Comparison of ENCODE assay signal across 36 cellular contexts in genomic region chr19:51837145-51837544, GRCh38. TPM values are rescaled to one million over a fixed set of nuclear protein-coding genes. Genes with fewer than 3 reads are reported as not detected.
"Had no signal": no experiment of that assay in that cellular context is flagged by ENCODE, and none has a peak within 500 bp of the region (broad histone marks: within the 10 kb centered on the region; RNA-seq: fewer than 3 reads in every experiment).

No MANE protein-coding gene starts in this region.

- FAIRE-seq: astrocyte, bronchial epithelial cell had no signal

- H3K27ac ChIP-seq: adrenal gland, ascending aorta, body of pancreas, brain microvascular endothelial cell, breast epithelium, cardiac muscle cell had no signal

- ATAC-seq: activated naive CD4-positive, alpha-beta T cell treated with anti-CD3 and anti-CD28 coated beads, Interleukin-2, amount 50 U/mL, for 72 hours; activated naive CD8-positive, alpha-beta T cell treated with anti-CD3 and anti-CD28 coated beads, Interleukin-2, amount 50 U/mL, for 24 hours; activated T-cell treated with anti-CD3 and anti-CD28 coated beads, Interleukin-2, amount 50 U/mL, for 4 hours; activated T-cell treated with anti-CD3 and anti-CD28 coated beads, Interleukin-2, amount 50 U/mL, for 72 hours; activated T-helper 17 cell treated with anti-CD3 and anti-CD28 coated beads, Interleukin-2, amount 50 U/mL, for 72 hours; body of pancreas had no signal

- H3K36me3 ChIP-seq: adrenal gland, ascending aorta, brain microvascular endothelial cell, breast epithelium, cardiac muscle cell had no signal

- H3K27me3 ChIP-seq: adrenal gland, ascending aorta, body of pancreas, brain microvascular endothelial cell, breast epithelium, cardiac muscle cell had no signal

- H3K9me3 ChIP-seq: adrenal gland had no signal

- H3K4me1 ChIP-seq: adrenal gland, ascending aorta, body of pancreas, breast epithelium had no signal

- H3K4me3 ChIP-seq: adrenal gland, ascending aorta, body of pancreas, breast epithelium, cardiac muscle cell had no signal

- DNase-seq: activated effector memory CD4-positive, alpha-beta T cell treated with anti-CD3 and anti-CD28 coated beads, Interleukin-2, amount 50 U/mL, for 16 hours; activated effector memory CD4-positive, alpha-beta T cell treated with Interleukin-2 at 50 U/mL for 16 hours; activated gamma-delta T cell; activated gamma-delta T cell treated with Interleukin-2 at 50 U/mL for 16 hours; activated naive CD4-positive, alpha-beta T cell; activated naive CD4-positive, alpha-beta T cell treated with anti-CD3 and anti-CD28 coated beads for 36 hours; activated naive CD4-positive, alpha-beta T cell treated with anti-CD3 and anti-CD28 coated beads, Interleukin-2, amount 10 ng/mL, durations not matched to agents 7 days and 5 days; activated naive CD4-positive, alpha-beta T cell treated with anti-CD3 and anti-CD28 coated beads, Interleukin-2, amount 50 U/mL, for 16 hours; activated naive CD4-positive, alpha-beta T cell treated with Interleukin-2 at 50 U/mL for 16 hours; activated naive CD8-positive, alpha-beta T cell treated with anti-CD3 and anti-CD28 coated beads for 36 hours; activated naive CD8-positive, alpha-beta T cell treated with anti-CD3 and anti-CD28 coated beads, Interleukin-2, amount 10 ng/mL, durations not matched to agents 7 days and 5 days; activated naive CD8-positive, alpha-beta T cell treated with anti-CD3 and anti-CD28 coated beads, Interleukin-2, amount 50 U/mL, for 24 hours; activated T-cell treated with anti-CD3 and anti-CD28 coated beads, Interleukin-2, amount 50 U/mL, for 1 hour; activated T-cell treated with anti-CD3 and anti-CD28 coated beads, Interleukin-2, amount 50 U/mL, for 24 hours; activated T-cell treated with anti-CD3 and anti-CD28 coated beads, Interleukin-2, amount 50 U/mL, for 4 hours; activated T-cell treated with anti-CD3 and anti-CD28 coated beads, Interleukin-2, amount 50 U/mL, for 48 hours; activated T-cell treated with anti-CD3 and anti-CD28 coated beads, Interleukin-2, amount 50 U/mL, for 72 hours; adrenal gland; amygdala; anterior cingulate cortex; aorta; body of pancreas; brain microvascular endothelial cell; caudate nucleus; central memory CD4-positive, alpha-beta T cell; cerebellar nuclear complex had no signal

RNA-seq across cellular contexts. Expression of gene FPR3, which starts 42.2 kb away (rescaled TPM):
- total RNA-seq: activated naive CD4-positive, alpha-beta T cell treated with anti-CD3 and anti-CD28 coated beads for 36 hours; activated naive CD4-positive, alpha-beta T cell treated with anti-CD3 and anti-CD28 coated beads, Interleukin-2, amount 50 U/mL, for 72 hours; activated naive CD8-positive, alpha-beta T cell treated with anti-CD3 and anti-CD28 coated beads for 36 hours; activated T-cell treated with anti-CD3 and anti-CD28 coated beads, Interleukin-2, amount 50 U/mL, for 4 hours; activated T-cell treated with anti-CD3 and anti-CD28 coated beads, Interleukin-2, amount 50 U/mL, for 72 hours; activated T-helper 1 cell treated with anti-CD3 and anti-CD28 coated beads, Interleukin-12 subunit alpha, Interleukin-12 subunit beta, Interleukin-2, Interleukin-4 antibody, amounts not matched to agents 30 ng/mL and 10 ng/mL and 1 ng/mL, durations not matched to agents 14 hours and 24 hours and 36 hours; activated T-helper 17 cell treated with anti-CD3 and anti-CD28 coated beads, Interleukin-2, amount 50 U/mL, for 72 hours; activated T-helper 2 cell treated with anti-CD3 and anti-CD28 coated beads, Interferon-gamma antibody, Interleukin-2, Interleukin-4, amounts not matched to agents 10 μg/mL and 5 μg/mL and 100 μg/mL, durations not matched to agents 14 hours and 24 hours and 36 hours; astrocyte; bronchial epithelial cell; cardiac muscle cell; chondrocyte had no signal
- polyA plus RNA-seq: cardiac muscle cell had no signal
